Comparison of ENCODE assay signal across 23 cellular contexts in genomic region chr6:21611485-21611884, GRCh38.
"Had no signal": no experiment of that assay in that cellular context is flagged by ENCODE, and none has a peak within 500 bp of the region (broad histone marks: within the 10 kb centered on the region; RNA-seq: fewer than 3 reads in every experiment).

No MANE protein-coding gene starts in this region.

- H3K4me1 Mint-ChIP-seq: activated CD4-positive, alpha-beta T cell treated with anti-CD3 and anti-CD28 coated beads for 36 hours; activated naive CD8-positive, alpha-beta T cell treated with anti-CD3 and anti-CD28 coated beads for 36 hours had no signal

- H3K4me2 ChIP-seq: smooth muscle cell had no signal

- H3K9me3 ChIP-seq: adrenal gland, body of pancreas, colonic mucosa, left lung, lower lobe of right lung, right atrium auricular region, stomach, tibial artery had no signal

- H3K4me3 ChIP-seq: adrenal gland, body of pancreas, colonic mucosa, left lung, lower lobe of right lung, right atrium auricular region, smooth muscle cell, stomach, tibial artery had no signal

- H3K4me3 Mint-ChIP-seq: activated CD4-positive, alpha-beta T cell treated with anti-CD3 and anti-CD28 coated beads for 36 hours; activated naive CD4-positive, alpha-beta T cell treated with anti-CD3 and anti-CD28 coated beads for 36 hours; activated naive CD8-positive, alpha-beta T cell treated with anti-CD3 and anti-CD28 coated beads for 36 hours; natural killer cell treated with Interleukin-12 subunit alpha and Interleukin-12 subunit beta and Interleukin-15 and Interleukin-18, amount 100 ng/mL, for 72 hours had no signal

- H3K27ac Mint-ChIP-seq: activated CD4-positive, alpha-beta T cell treated with anti-CD3 and anti-CD28 coated beads for 36 hours; activated naive CD4-positive, alpha-beta T cell treated with anti-CD3 and anti-CD28 coated beads for 36 hours; activated naive CD8-positive, alpha-beta T cell treated with anti-CD3 and anti-CD28 coated beads for 36 hours; natural killer cell treated with Interleukin-12 subunit alpha and Interleukin-12 subunit beta and Interleukin-15 and Interleukin-18, amount 100 ng/mL, for 72 hours; stimulated activated naive B cell treated with anti-CD40 and anti-IgM and Interleukin-4, amounts not matched to agents 10 μg/mL and 1 μg/mL and 100 μg/mL, for 72 hours had no signal

- H3K36me3 Mint-ChIP-seq: activated naive CD8-positive, alpha-beta T cell treated with anti-CD3 and anti-CD28 coated beads for 36 hours; natural killer cell treated with Interleukin-12 subunit alpha and Interleukin-12 subunit beta and Interleukin-15 and Interleukin-18, amount 100 ng/mL, for 72 hours; stimulated activated naive B cell treated with anti-CD40 and anti-IgM and Interleukin-4, amounts not matched to agents 10 μg/mL and 1 μg/mL and 100 μg/mL, for 72 hours had no signal

- H3K4me1 ChIP-seq: adrenal gland, body of pancreas, colonic mucosa, lower lobe of right lung, right atrium auricular region had no signal

- H3K36me3 ChIP-seq: adrenal gland, colonic mucosa, left lung, lower lobe of right lung, right atrium auricular region, stomach, tibial artery had no signal

- H3K27me3 Mint-ChIP-seq: activated CD4-positive, alpha-beta T cell treated with anti-CD3 and anti-CD28 coated beads for 36 hours; stimulated activated naive B cell treated with anti-CD40 and anti-IgM and Interleukin-4, amounts not matched to agents 10 μg/mL and 1 μg/mL and 100 μg/mL, for 72 hours had no signal

- H3K27me3 ChIP-seq: adrenal gland, body of pancreas, colonic mucosa, left lung, right atrium auricular region, stomach, tibial artery had no signal

- H3K27ac ChIP-seq: adrenal gland, body of pancreas, colonic mucosa, epithelial cell of prostate, left lung, lower lobe of right lung, right atrium auricular region, stomach, tibial artery had no signal

- DNase-seq: activated CD4-positive, alpha-beta T cell treated with anti-CD3 and anti-CD28 coated beads for 36 hours; activated CD4-positive, CD25-positive, alpha-beta regulatory T cell; activated effector memory CD4-positive, alpha-beta T cell treated with Interleukin-2 at 50 U/mL for 16 hours; activated naive CD4-positive, alpha-beta T cell treated with anti-CD3 and anti-CD28 coated beads for 36 hours; activated naive CD8-positive, alpha-beta T cell treated with anti-CD3 and anti-CD28 coated beads for 36 hours; adrenal gland; aorta; body of pancreas; cerebellar nuclear complex; colonic mucosa; effector CD8-positive, alpha-beta T cell; left lung; lower lobe of right lung; mesenchymal stem cell; stimulated activated CD4-positive, alpha-beta T cell treated with anti-CD3 and anti-CD28 coated beads, Interleukin-1b, Interleukin-23, amount 100 ng/mL, for 48 hours; stimulated activated CD4-positive, alpha-beta T cell treated with anti-CD3 and anti-CD28 coated beads, Interleukin-4, amount 100 ng/mL, for 4 hours; stimulated activated naive B cell treated with anti-CD40 and anti-IgM and Interleukin-4, amounts not matched to agents 10 μg/mL and 1 μg/mL and 100 μg/mL, for 72 hours; stomach; tibial artery had no signal

- H3K9me3 Mint-ChIP-seq: activated naive CD4-positive, alpha-beta T cell treated with anti-CD3 and anti-CD28 coated beads for 36 hours; activated naive CD8-positive, alpha-beta T cell treated with anti-CD3 and anti-CD28 coated beads for 36 hours; natural killer cell treated with Interleukin-12 subunit alpha and Interleukin-12 subunit beta and Interleukin-15 and Interleukin-18, amount 100 ng/mL, for 72 hours; stimulated activated naive B cell treated with anti-CD40 and anti-IgM and Interleukin-4, amounts not matched to agents 10 μg/mL and 1 μg/mL and 100 μg/mL, for 72 hours had no signal
